24 cellular contexts compared by ENCODE assay signal in genomic region chr6:89520730-89521129, GRCh38.
"Had no signal": no experiment of that assay in that cellular context is flagged by ENCODE, and none has a peak within 500 bp of the region (broad histone marks: within the 10 kb centered on the region; RNA-seq: fewer than 3 reads in every experiment).

No MANE protein-coding gene starts in this region.

- ATAC-seq: effector memory CD8-positive, alpha-beta T cell; esophagus mucosa; foreskin keratinocyte; gastrocnemius medialis; gastroesophageal sphincter; heart left ventricle; heart right ventricle had no signal

- H3K27ac ChIP-seq: colonic mucosa, coronary artery, dorsolateral prefrontal cortex, epithelial cell of prostate, esophagus muscularis mucosa, esophagus squamous epithelium, foreskin keratinocyte, gastrocnemius medialis, gastroesophageal sphincter, heart left ventricle, heart right ventricle had no signal

- H3K27me3 Mint-ChIP-seq: dendritic cell treated with granulocyte-macrophage colony-stimulating factor and Interleukin-4, amounts not matched to agents 40 ng/mL and 50 ng/mL, for 4 days; effector memory CD8-positive, alpha-beta T cell had no signal

- H3K4me3 Mint-ChIP-seq: dendritic cell treated with granulocyte-macrophage colony-stimulating factor and Interleukin-4, amounts not matched to agents 40 ng/mL and 50 ng/mL, for 4 days; effector memory CD8-positive, alpha-beta T cell had no signal

- H3K4me1 ChIP-seq: colonic mucosa, foreskin keratinocyte, gastroesophageal sphincter had no signal

- H3K9me3 ChIP-seq: colonic mucosa, esophagus muscularis mucosa, esophagus squamous epithelium, gastrocnemius medialis, gastroesophageal sphincter, heart left ventricle, heart right ventricle had no signal

- H3K36me3 ChIP-seq: colonic mucosa, esophagus muscularis mucosa, esophagus squamous epithelium, gastrocnemius medialis, gastroesophageal sphincter, heart left ventricle, heart right ventricle had no signal

- H3K4me3 ChIP-seq: colonic mucosa, coronary artery, dorsolateral prefrontal cortex, esophagus muscularis mucosa, esophagus squamous epithelium, gastrocnemius medialis, gastroesophageal sphincter, heart left ventricle, heart right ventricle had no signal

- DNase-seq: colonic mucosa; cortex of kidney; dermis blood vessel endothelial cell; dorsolateral prefrontal cortex; effector CD4-positive, alpha-beta T cell; effector CD8-positive, alpha-beta T cell; effector memory CD4-positive, alpha-beta T cell; effector memory CD8-positive, alpha-beta T cell; erythroblast; esophagus squamous epithelium; foreskin fibroblast; foreskin keratinocyte; foreskin melanocyte; gastrocnemius medialis; glutamatergic neuron; head of caudate nucleus; heart left ventricle; heart right ventricle had no signal

- H3K27ac Mint-ChIP-seq: dendritic cell treated with granulocyte-macrophage colony-stimulating factor and Interleukin-4, amounts not matched to agents 40 ng/mL and 50 ng/mL, for 4 days; effector memory CD8-positive, alpha-beta T cell had no signal

- H3K9me3 Mint-ChIP-seq: dendritic cell treated with granulocyte-macrophage colony-stimulating factor and Interleukin-4, amounts not matched to agents 40 ng/mL and 50 ng/mL, for 4 days; effector memory CD8-positive, alpha-beta T cell had no signal

- H3K27me3 ChIP-seq: colonic mucosa, dorsolateral prefrontal cortex, esophagus muscularis mucosa, esophagus squamous epithelium, foreskin keratinocyte, gastrocnemius medialis, gastroesophageal sphincter, heart left ventricle, heart right ventricle had no signal
